ENCODE assay signal across 17 cellular contexts in the genomic region with DNA sequence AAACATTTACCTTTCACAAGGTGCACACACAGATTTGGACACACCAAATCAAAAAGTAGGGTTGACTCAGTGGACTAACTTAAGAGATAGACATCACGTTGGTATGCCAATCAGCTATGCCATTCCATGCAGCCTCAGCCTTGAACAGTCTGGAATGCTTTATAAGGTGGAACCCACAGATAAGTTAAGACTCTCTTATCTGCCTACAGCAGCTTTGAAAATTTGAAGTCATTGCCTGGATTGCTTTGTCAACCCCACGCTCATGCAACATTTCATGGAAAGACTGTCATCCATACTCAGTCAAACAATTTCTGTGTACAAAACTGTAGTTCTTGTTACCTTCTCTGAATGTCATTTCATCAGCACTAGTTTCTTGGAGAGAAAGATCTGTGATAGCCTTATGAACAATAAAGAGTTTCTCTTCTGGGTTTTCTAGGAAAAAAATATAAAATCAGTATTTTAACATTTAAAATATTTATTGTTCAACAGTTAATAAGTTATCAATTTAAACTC. TPM values are rescaled to one million over a fixed set of nuclear protein-coding genes. Genes with fewer than 3 reads are reported as not detected.
"Had no signal": no experiment of that assay in that cellular context is flagged by ENCODE, and none has a peak within 500 bp of the region (broad histone marks: within the 10 kb centered on the region; RNA-seq: fewer than 3 reads in every experiment).

No MANE protein-coding gene starts in this region.

- H3K4me1 ChIP-seq: colonic mucosa had no signal

- H3K36me3 Mint-ChIP-seq: stimulated activated effector memory CD8-positive, alpha-beta T cell treated with anti-CD3 and anti-CD28 coated beads, Interleukin-12 subunit alpha, Interleukin-12 subunit beta, amount 100 ng/mL, for 72 hours; type B pancreatic cell had no signal

- H3K36me3 ChIP-seq: ascending aorta, colonic mucosa, right atrium auricular region had no signal

- H3K27me3 Mint-ChIP-seq: activated CD4-positive, alpha-beta memory T cell treated with anti-CD3 and anti-CD28 coated beads for 36 hours; effector memory CD8-positive, alpha-beta T cell; naive thymus-derived CD8-positive, alpha-beta T cell had no signal

- H3K4me3 Mint-ChIP-seq: activated CD4-positive, alpha-beta memory T cell treated with anti-CD3 and anti-CD28 coated beads for 36 hours; activated T-cell treated with anti-CD3 and anti-CD28 coated beads, Interleukin-2, amount 50 U/mL, for 4 hours; effector memory CD8-positive, alpha-beta T cell; naive thymus-derived CD8-positive, alpha-beta T cell; stimulated activated effector memory CD8-positive, alpha-beta T cell treated with anti-CD3 and anti-CD28 coated beads, Interleukin-12 subunit alpha, Interleukin-12 subunit beta, amount 100 ng/mL, for 72 hours; type B pancreatic cell had no signal

- H3K27me3 ChIP-seq: ascending aorta, colonic mucosa, right atrium auricular region had no signal

- DNase-seq: activated CD4-positive, alpha-beta memory T cell treated with anti-CD3 and anti-CD28 coated beads for 36 hours; activated CD4-positive, alpha-beta T cell treated with anti-CD3 and anti-CD28 coated beads for 1 hour; activated effector memory CD4-positive, alpha-beta T cell treated with anti-CD3 and anti-CD28 coated beads, Interleukin-2, amount 50 U/mL, for 16 hours; activated T-cell treated with anti-CD3 and anti-CD28 coated beads, Interleukin-2, amount 50 U/mL, for 4 hours; colonic mucosa; effector memory CD8-positive, alpha-beta T cell; left colon; mucosa of descending colon; naive thymus-derived CD8-positive, alpha-beta T cell; T-helper 2 cell had no signal

- H3K9me3 ChIP-seq: ascending aorta, colonic mucosa, mucosa of descending colon, right atrium auricular region had no signal

- H3K27ac ChIP-seq: ascending aorta, colonic mucosa, epithelial cell of prostate, right atrium auricular region had no signal

- H3K9me3 Mint-ChIP-seq: activated CD4-positive, alpha-beta memory T cell treated with anti-CD3 and anti-CD28 coated beads for 36 hours; activated naive CD4-positive, alpha-beta T cell treated with anti-CD3 and anti-CD28 coated beads, Interleukin-2, amount 50 U/mL, for 72 hours; activated T-cell treated with anti-CD3 and anti-CD28 coated beads, Interleukin-2, amount 50 U/mL, for 4 hours; effector memory CD8-positive, alpha-beta T cell; naive thymus-derived CD8-positive, alpha-beta T cell; stimulated activated effector memory CD8-positive, alpha-beta T cell treated with anti-CD3 and anti-CD28 coated beads, Interleukin-12 subunit alpha, Interleukin-12 subunit beta, amount 100 ng/mL, for 72 hours; type B pancreatic cell had no signal

- H3K27ac Mint-ChIP-seq: activated CD4-positive, alpha-beta memory T cell treated with anti-CD3 and anti-CD28 coated beads for 36 hours; activated naive CD4-positive, alpha-beta T cell treated with anti-CD3 and anti-CD28 coated beads, Interleukin-2, amount 50 U/mL, for 72 hours; effector memory CD8-positive, alpha-beta T cell; naive thymus-derived CD8-positive, alpha-beta T cell; stimulated activated effector memory CD8-positive, alpha-beta T cell treated with anti-CD3 and anti-CD28 coated beads, Interleukin-12 subunit alpha, Interleukin-12 subunit beta, amount 100 ng/mL, for 72 hours; type B pancreatic cell had no signal

- H3K4me3 ChIP-seq: ascending aorta, colonic mucosa, mucosa of descending colon, right atrium auricular region had no signal

RNA-seq across cellular contexts. Expression of gene ERMN, which starts 1.2 kb away (rescaled TPM):
- total RNA-seq: ascending aorta, lung microvascular endothelial cell, right atrium auricular region had no signal
